8 cellular contexts compared by ENCODE assay signal in genomic region chr12:51025182-51025747, GRCh38.
DNase-seq lines count a peak whose midpoint lies in the region; ATAC-seq and TF ChIP-seq lines count a peak whose summit lies in the region.

No MANE protein-coding gene starts in this region.

- H3K4me3 ChIP-seq in astrocyte of the spinal cord (ENCODE audit: low read depth, low read length): peak overlapping the region; percentile 79

- DNase-seq in astrocyte of the spinal cord (ENCODE audit: low read depth, low spot score) (no peak), memory B cell (ENCODE audit: low spot score in 2 of 2) (no peak), NCI-H82 (lab: John Stamatoyannopoulos, UW) (no peak), SKM-1 treated with dmso at 0.1 percent for 144 hours (lab: John Stamatoyannopoulos, UW; ENCODE audit: unreplicated experiment) (no peak)

- H3K4me1 Mint-ChIP-seq in memory B cell: peaks cover 24% of the 10 kb centered on the region

- H3K9me3 Mint-ChIP-seq in memory B cell: no peaks in the 10 kb centered on the region

- peak overlapping the region; percentile 87 for H3K27ac Mint-ChIP-seq in memory B cell

- H3K27ac ChIP-seq in 22Rv1: peak overlapping the region; percentile 97

- H3K27me3 Mint-ChIP-seq in memory B cell: no peaks in the 10 kb centered on the region

- ATAC-seq in HG03378 (IDR thresholded peaks at IDR 0.05; ENCODE audit: unreplicated experiment) (peak; percentile 1), memory B cell (ENCODE audit: low read depth) (no peak), GM19328 (IDR thresholded peaks at IDR 0.05; ENCODE audit: unreplicated experiment) (no peak), GM21619 (IDR thresholded peaks at IDR 0.05; ENCODE audit: unreplicated experiment) (no peak)

- peak overlapping the region; percentile 95 for H3K4me3 Mint-ChIP-seq in memory B cell

- TF ChIP-seq CTCF in 22Rv1 (IDR thresholded peaks at IDR 0.05): no peak
- no peak for TF ChIP-seq CTCF in astrocyte of the spinal cord (IDR thresholded peaks at IDR 0.05; ENCODE audit: low read depth, low read length)

- in situ Hi-C loops in astrocyte of the spinal cord (cut with HindIII; ENCODE audit: low sequenced_read_pairs): no loop called here

- no peaks in the 10 kb centered on the region for H3K36me3 Mint-ChIP-seq in memory B cell
